Comparison of ENCODE assay signal across 23 cellular contexts in the genomic region with DNA sequence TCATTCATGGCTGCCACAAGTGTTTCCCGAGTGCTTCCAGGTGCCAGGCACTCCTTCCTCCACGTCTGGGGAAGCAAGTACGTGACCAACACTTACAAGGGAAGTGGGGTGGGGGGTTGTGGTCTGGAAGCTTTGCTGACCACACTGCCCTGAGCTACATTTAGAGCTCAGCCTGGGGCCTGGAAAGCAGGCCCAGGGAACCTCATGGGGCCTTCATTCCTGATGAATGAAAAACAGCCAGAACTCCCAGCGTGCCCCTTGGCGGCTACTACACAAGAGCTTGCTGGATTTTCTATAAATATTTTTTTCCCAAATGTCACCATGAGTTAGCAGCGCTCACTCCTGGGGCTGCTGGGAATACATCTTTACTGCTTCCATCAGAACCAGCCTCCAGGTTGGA.
A peak's percentile ranks its signal among the peaks of the same experiment; 100 is the strongest.
DNase-seq lines count a peak whose midpoint lies in the region; ATAC-seq and TF ChIP-seq lines count a peak whose summit lies in the region.
"Had no signal": no experiment of that assay in that cellular context is flagged by ENCODE, and none has a peak within 500 bp of the region (broad histone marks: within the 10 kb centered on the region; RNA-seq: fewer than 3 reads in every experiment).

No MANE protein-coding gene starts in this region.

- no peak overlapping the region for H3K27ac Mint-ChIP-seq in activated T-cell treated with anti-CD3 and anti-CD28 coated beads, Interleukin-2, amount 50 U/mL, for 72 hours
- H3K27ac Mint-ChIP-seq: activated naive CD4-positive, alpha-beta T cell treated with anti-CD3 and anti-CD28 coated beads, Interleukin-2, amount 10 ng/mL, durations not matched to agents 7 days and 5 days; H9 had no signal

- no peaks in the 10 kb centered on the region for H3K36me3 ChIP-seq in heart left ventricle
- H3K36me3 ChIP-seq in right atrium auricular region, result no peaks in the 10 kb centered on the region
- H3K36me3 ChIP-seq in left ventricle myocardium inferior, result no peaks in the 10 kb centered on the region
- no peaks in the 10 kb centered on the region for H3K36me3 ChIP-seq in OCI-LY7 (ENCODE audit: insufficient read depth, low read length)
- H3K36me3 ChIP-seq: SJCRH30, thyroid gland had no signal

- H3K4me1 Mint-ChIP-seq in activated T-cell treated with anti-CD3 and anti-CD28 coated beads, Interleukin-2, amount 50 U/mL, for 72 hours (ENCODE audit: low read depth), result no peaks in the 10 kb centered on the region
- H3K4me1 Mint-ChIP-seq: activated naive CD4-positive, alpha-beta T cell treated with anti-CD3 and anti-CD28 coated beads, Interleukin-2, amount 10 ng/mL, durations not matched to agents 7 days and 5 days; neural crest cell had no signal

- POLR2A ChIA-PET in OCI-LY7 (lab: Charles Lee), result no interaction called here

- H3K4me2 ChIP-seq in OCI-LY7 (ENCODE audit: low read length), result no peak overlapping the region

- no peak overlapping the region for H2AFZ ChIP-seq in OCI-LY7 (ENCODE audit: low read length)

- BruUV-seq in OCI-LY7 (replicated peaks; lab: Mats Ljungman, UMichigan), result no TSS peak

- H3K4me3 Mint-ChIP-seq in activated T-cell treated with anti-CD3 and anti-CD28 coated beads, Interleukin-2, amount 50 U/mL, for 72 hours, result no peak overlapping the region
- H3K4me3 Mint-ChIP-seq: activated naive CD4-positive, alpha-beta T cell treated with anti-CD3 and anti-CD28 coated beads, Interleukin-2, amount 10 ng/mL, durations not matched to agents 7 days and 5 days; H9; neural crest cell had no signal

- H3K9me3 ChIP-seq in heart left ventricle, result no peaks in the 10 kb centered on the region
- H3K9me3 ChIP-seq in right atrium auricular region, result no peaks in the 10 kb centered on the region
- H3K9me3 ChIP-seq in left ventricle myocardium inferior (replicated peaks), result no peaks in the 10 kb centered on the region
- H3K9me3 ChIP-seq in OCI-LY7 (ENCODE audit: low read length), result no peaks in the 10 kb centered on the region
- H3K9me3 ChIP-seq: SJCRH30, thyroid gland had no signal

- peaks cover 0 to 15% (median 10%) of the 10 kb centered on the region in 12 donors for H3K4me1 ChIP-seq in heart left ventricle
- H3K4me1 ChIP-seq in right atrium auricular region, result peaks cover 0 to 6% of the 10 kb centered on the region in 2 donors
- peaks cover 17% of the 10 kb centered on the region for H3K4me1 ChIP-seq in left ventricle myocardium inferior
- no peaks in the 10 kb centered on the region for H3K4me1 ChIP-seq in OCI-LY7 (ENCODE audit: insufficient read depth, low read length, poor library complexity, severe bottlenecking)
- H3K4me1 ChIP-seq: SJCRH30, thyroid gland had no signal

- H3K27me3 ChIP-seq in heart left ventricle (no peaks in the 10 kb centered on the region), right atrium auricular region (no peaks in the 10 kb centered on the region), left ventricle myocardium inferior (ENCODE audit: low read depth) (no peaks in the 10 kb centered on the region)
- H3K27me3 ChIP-seq: SJCRH30, thyroid gland had no signal

- H3K4me3 ChIP-seq in heart left ventricle (no peak overlapping the region), right atrium auricular region (no peak overlapping the region), left ventricle myocardium inferior (no peak overlapping the region), OCI-LY7 (ENCODE audit: low read depth, low read length, poor library complexity, severe bottlenecking) (no peak overlapping the region)
- H3K4me3 ChIP-seq: SJCRH30, thyroid gland had no signal

- TF ChIP-seq CTCF in heart left ventricle (IDR thresholded peaks at IDR 0.05), result no peak
- TF ChIP-seq CTCF in right atrium auricular region (IDR thresholded peaks at IDR 0.05), result no peak
- no peak for TF ChIP-seq CTCF in left ventricle myocardium inferior (IDR thresholded peaks at IDR 0.05; ENCODE audit: borderline replicate concordance)
- no peak for TF ChIP-seq CTCF in OCI-LY7 (conservative IDR thresholded peaks at IDR 0.05; ENCODE audit: low read length)

- H3K9me3 Mint-ChIP-seq in activated T-cell treated with anti-CD3 and anti-CD28 coated beads, Interleukin-2, amount 50 U/mL, for 72 hours, result no peaks in the 10 kb centered on the region
- H3K9me3 Mint-ChIP-seq: activated naive CD4-positive, alpha-beta T cell treated with anti-CD3 and anti-CD28 coated beads, Interleukin-2, amount 10 ng/mL, durations not matched to agents 7 days and 5 days; H9; neural crest cell had no signal

- no peaks in the 10 kb centered on the region for H3K79me2 ChIP-seq in OCI-LY7 (ENCODE audit: insufficient read depth, low read depth, low read length)

- DNase-seq in heart left ventricle (peak in 3 of 5 donors; percentile 37 to 52 (median 39)), right atrium auricular region (ENCODE audit: low spot score) (no peak), astrocyte of the hippocampus (ENCODE audit: low read depth, low spot score) (peak; percentile 68), left ventricle myocardium inferior (peak; percentile 25), OCI-LY7 (ENCODE audit: low spot score) (no peak), NCI-H226 (no peak)
- DNase-seq in activated T-cell treated with anti-CD3 and anti-CD28 coated beads, Interleukin-2, amount 50 U/mL, for 72 hours, result no peak
- DNase-seq: activated CD4-positive, alpha-beta T cell treated with anti-CD3 and anti-CD28 coated beads, Interleukin-2, amount 50 U/mL, for 48 hours; activated naive CD4-positive, alpha-beta T cell treated with anti-CD3 and anti-CD28 coated beads, Interleukin-2, amount 10 ng/mL, durations not matched to agents 7 days and 5 days; effector CD4-positive, alpha-beta T cell; EL; H9; hypothalamus; KBM-7; mesendoderm; NCI-H1048; NCI-H2081; NCI-H524 treated with DMSO at 0.1 percent for 48 hours; SJCRH30; T-helper 2 cell; thyroid gland had no signal

- CTCF ChIA-PET in OCI-LY7 (lab: Charles Lee; ENCODE audit: unreplicated experiment), result no interaction called here

- H3K27ac ChIP-seq in heart left ventricle, result peak overlapping the region in 1 of 12 donors; percentile 43
- no peak overlapping the region for H3K27ac ChIP-seq in right atrium auricular region
- H3K27ac ChIP-seq in left ventricle myocardium inferior (replicated peaks), result peak overlapping the region; percentile 27
- H3K27ac ChIP-seq in OCI-LY7 (ENCODE audit: low read depth, low read length, poor library complexity, severe bottlenecking), result no peak overlapping the region
- H3K27ac ChIP-seq: SJCRH30, thyroid gland had no signal

- no peaks in the 10 kb centered on the region for H3K36me3 Mint-ChIP-seq in activated T-cell treated with anti-CD3 and anti-CD28 coated beads, Interleukin-2, amount 50 U/mL, for 72 hours (ENCODE audit: insufficient read depth in 2 of 2)
- H3K36me3 Mint-ChIP-seq: activated naive CD4-positive, alpha-beta T cell treated with anti-CD3 and anti-CD28 coated beads, Interleukin-2, amount 10 ng/mL, durations not matched to agents 7 days and 5 days had no signal

- H3K9me2 ChIP-seq in OCI-LY7 (ENCODE audit: insufficient read depth, low read length), result no peaks in the 10 kb centered on the region

- ATAC-seq in heart left ventricle (peak in 2 of 4 donors; percentile 37 to 51), GM18519 (IDR thresholded peaks at IDR 0.05; ENCODE audit: low FRiP score, unreplicated experiment) (no peak)
- ATAC-seq in activated T-cell treated with anti-CD3 and anti-CD28 coated beads, Interleukin-2, amount 50 U/mL, for 72 hours (replicated peaks in 1 of 2), result no peak

- no peak for TF ChIP-seq POLR2A in heart left ventricle (IDR thresholded peaks at IDR 0.05)

- intact Hi-C loops in heart left ventricle (cut with DNase I) (no loop called here), left ventricle myocardium inferior (cut with micrococcal nuclease) (no loop called here), OCI-LY7 (cut with micrococcal nuclease; ENCODE audit: unreplicated experiment) (no loop called here)

- WGBS in heart left ventricle, 4 donors, result 57 to 72% (median 65%) methylated on average over 6 of the region's 6 CpGs

- peaks cover 22% of the 10 kb centered on the region for H3K27me3 Mint-ChIP-seq in activated T-cell treated with anti-CD3 and anti-CD28 coated beads, Interleukin-2, amount 50 U/mL, for 72 hours (ENCODE audit: low read depth)
- H3K27me3 Mint-ChIP-seq: activated naive CD4-positive, alpha-beta T cell treated with anti-CD3 and anti-CD28 coated beads, Interleukin-2, amount 10 ng/mL, durations not matched to agents 7 days and 5 days had no signal

- no peaks in the 10 kb centered on the region for H4K20me1 ChIP-seq in OCI-LY7 (ENCODE audit: insufficient read depth, low read length)

Comparison
In these comparisons a context has a peak if more than half of its experiments do, and no peak if none do; other contexts are left out.
1. DNase-seq: peak in heart left ventricle (3 of 5), astrocyte of the hippocampus (single experiment) and left ventricle myocardium inferior (single experiment); none in right atrium auricular region (single experiment), OCI-LY7 (single experiment), NCI-H226 (single experiment) and activated T-cell treated with anti-CD3 and anti-CD28 coated beads, Interleukin-2, amount 50 U/mL, for 72 hours (0 of 2).